Comparison of ENCODE assay signal across 1 cellular context in genomic region chr6:28399370-28400121, GRCh38.
TF ChIP-seq lines count a peak whose summit lies in the region.

Gene ZSCAN12, minus strand, starts transcription at chr6:28399747. Its CDS starts 1,342 bp downstream, at chr6:28398405.

TF ChIP-seq in HepG2, 621 proteins besides CTCF, POLR2A, EP300 and RAD21 (continued from another document and continues in another):
- TF ChIP-seq ZNF574 (CRISPR knock-in tag; IDR thresholded peaks at IDR 0.05) (peak; percentile 100), ELF4 (CRISPR knock-in tag; IDR thresholded peaks at IDR 0.05; ENCODE audit: borderline replicate concordance) (peak; percentile 47; the same call in 1 of the 2 replicates), IKZF4 (CRISPR knock-in tag; IDR thresholded peaks at IDR 0.05; ENCODE audit: borderline replicate concordance, low read depth, not compliant biosample characterization) (peak; percentile 79), ZNF891 (CRISPR knock-in tag; IDR thresholded peaks at IDR 0.05) (no peak; the same call in none of the 2 replicates), ZNF282 (IDR thresholded peaks at IDR 0.05; ENCODE audit: partially characterized antibody) (no peak), SIN3B (IDR thresholded peaks at IDR 0.05; ENCODE audit: low read length) (peak; percentile 86), ZNF317 (CRISPR knock-in tag; IDR thresholded peaks at IDR 0.05) (peak; percentile 95), ZNF230 (CRISPR knock-in tag; IDR thresholded peaks at IDR 0.05) (0 out of 2 replicates have a peak, but pooled peaks have one; percentile 62), ZNF597 (CRISPR knock-in tag; IDR thresholded peaks at IDR 0.05) (no peak), POGK (CRISPR knock-in tag; conservative IDR thresholded peaks at IDR 0.05) (peak; percentile 91; the same call in 1 of the 2 replicates), NAIF1 (CRISPR knock-in tag; IDR thresholded peaks at IDR 0.05; ENCODE audit: borderline replicate concordance) (peak; percentile 93; the same call in 1 of the 2 replicates), DBP (CRISPR knock-in tag; IDR thresholded peaks at IDR 0.05; ENCODE audit: not compliant biosample characterization) (no peak), GLI4 (CRISPR knock-in tag; IDR thresholded peaks at IDR 0.05; ENCODE audit: borderline replicate concordance) (peak; percentile 73; the same call in 1 of the 2 replicates), RFX3 (CRISPR knock-in tag; IDR thresholded peaks at IDR 0.05) (no peak; the same call in 1 of the 2 replicates), HIC2 (CRISPR knock-in tag; IDR thresholded peaks at IDR 0.05; ENCODE audit: low read depth) (peak; percentile 31; the same call in 1 of the 2 replicates), THAP9 (CRISPR knock-in tag; IDR thresholded peaks at IDR 0.05; ENCODE audit: borderline replicate concordance) (peak; percentile 95), TGIF2 (CRISPR knock-in tag; IDR thresholded peaks at IDR 0.05) (peak; percentile 90; the same call in 1 of the 2 replicates), WIZ (CRISPR knock-in tag; IDR thresholded peaks at IDR 0.05) (peak; percentile 96; the same call in 1 of the 2 replicates), ZNF552 (CRISPR knock-in tag; IDR thresholded peaks at IDR 0.05; ENCODE audit: borderline replicate concordance) (peak; percentile 92; the same call in 1 of the 2 replicates), HOXA9 (CRISPR knock-in tag; IDR thresholded peaks at IDR 0.05; ENCODE audit: borderline replicate concordance) (no peak; the same call in 1 of the 2 replicates), EZH2 (conservative IDR thresholded peaks at IDR 0.05; ENCODE audit: low read depth, low read length) (no peak), ZNF441 (CRISPR knock-in tag; IDR thresholded peaks at IDR 0.05; ENCODE audit: borderline replicate concordance) (0 out of 2 replicates have a peak, but pooled peaks have one; percentile 36), ZNF556 (CRISPR knock-in tag; IDR thresholded peaks at IDR 0.05; ENCODE audit: borderline replicate concordance) (peak; percentile 93), BCL3 (CRISPR knock-in tag; IDR thresholded peaks at IDR 0.05) (0 out of 2 replicates have a peak, but pooled peaks have one; percentile 81), MAZ (IDR thresholded peaks at IDR 0.05; ENCODE audit: borderline replicate concordance, low read depth, low read length) (peak; percentile 89; the same call in 1 of the 2 replicates), MAZ (CRISPR knock-in tag; IDR thresholded peaks at IDR 0.05; ENCODE audit: low read depth) (peak; percentile 94), AKNA (CRISPR knock-in tag; IDR thresholded peaks at IDR 0.05; ENCODE audit: borderline replicate concordance) (no peak), TFDP1 (CRISPR knock-in tag; IDR thresholded peaks at IDR 0.05; ENCODE audit: borderline replicate concordance) (peak; percentile 76; the same call in 1 of the 2 replicates), SCMH1 (CRISPR knock-in tag; IDR thresholded peaks at IDR 0.05; ENCODE audit: borderline replicate concordance) (no peak), SP1 (IDR thresholded peaks at IDR 0.05) (no peak), SP1 (CRISPR knock-in tag; IDR thresholded peaks at IDR 0.05) (peak; percentile 62; the same call in 1 of the 2 replicates), ZSCAN29 (CRISPR knock-in tag; conservative IDR thresholded peaks at IDR 0.05) (peak; percentile 93), KDM4B (CRISPR knock-in tag; IDR thresholded peaks at IDR 0.05) (peak; percentile 90), ZNF207 (IDR thresholded peaks at IDR 0.05; ENCODE audit: borderline replicate concordance) (no peak), ZNF703 (CRISPR knock-in tag; IDR thresholded peaks at IDR 0.05; ENCODE audit: borderline replicate concordance) (0 out of 2 replicates have a peak, but pooled peaks have one; percentile 88), ETV6 (CRISPR knock-in tag; conservative IDR thresholded peaks at IDR 0.05) (peak; percentile 88; the same call in 1 of the 2 replicates), KLF9 (CRISPR knock-in tag; IDR thresholded peaks at IDR 0.05; ENCODE audit: low read depth) (no peak; the same call in 1 of the 2 replicates), ZNF674 (CRISPR knock-in tag; IDR thresholded peaks at IDR 0.05; ENCODE audit: low read depth) (no peak)
